In genomic region chr15:75666823-75667501, GRCh38 we compare ENCODE assay signal across 9 cellular contexts. TPM values are rescaled to one million over a fixed set of nuclear protein-coding genes. Genes with fewer than 3 reads are reported as not detected.
DNase-seq lines count a peak whose midpoint lies in the region; ATAC-seq, FAIRE-seq and TF ChIP-seq lines count a peak whose summit lies in the region.
"Had no signal": no experiment of that assay in that cellular context is flagged by ENCODE, and none has a peak within 500 bp of the region (broad histone marks: within the 10 kb centered on the region; RNA-seq: fewer than 3 reads in every experiment).

No MANE protein-coding gene starts in this region.

- no peaks in the 10 kb centered on the region for H3K9me3 ChIP-seq in WERI-Rb-1 (ENCODE audit: severe bottlenecking)

- no peak overlapping the region for H3K27ac ChIP-seq in WERI-Rb-1
- H3K27ac ChIP-seq: SK-N-MC had no signal

- DNase-seq in HPDE6-E6E7 (ENCODE audit: extremely low spot score): peak; percentile 94
- DNase-seq in amniotic stem cell (lab: John Stamatoyannopoulos, UW): peak; percentile 95
- peak; percentile 99 for DNase-seq in hepatic stellate cell (ENCODE audit: low spot score)
- DNase-seq in stromal cell of bone marrow (ENCODE audit: low read depth): peak; percentile 98
- no peak for DNase-seq in WERI-Rb-1
- no peak for DNase-seq in NCI-H1092 (lab: John Stamatoyannopoulos, UW)
- no peak for DNase-seq in frontal cortex (ENCODE audit: low spot score in 2 of 2)

- H3K36me3 ChIP-seq in WERI-Rb-1: no peaks in the 10 kb centered on the region

- ATAC-seq in HG03565 (IDR thresholded peaks at IDR 0.05; ENCODE audit: unreplicated experiment): no peak

- no peaks in the 10 kb centered on the region for H3K27me3 ChIP-seq in WERI-Rb-1 (ENCODE audit: insufficient read depth, low read depth, severe bottlenecking)

- no peak for FAIRE-seq in frontal cortex (lab: Jason Lieb, UNC)

- no peak for TF ChIP-seq CTCF in WERI-Rb-1 (IDR thresholded peaks at IDR 0.05; ENCODE audit: low read depth, low read length)

- H3K4me3 ChIP-seq in WERI-Rb-1 (ENCODE audit: low read depth, low read length): no peak overlapping the region
- H3K4me3 ChIP-seq: SK-N-MC had no signal

RNA-seq across cellular contexts. Expression of gene SNX33, which starts 19.2 kb away (rescaled TPM):
- total RNA-seq in frontal cortex: 1.2 TPM

RNA-seq across cellular contexts. Expression of gene IMP3, which starts 26.9 kb away (rescaled TPM):
- 43.6 TPM for total RNA-seq in frontal cortex

RNA-seq across cellular contexts. Expression of gene SNUPN, which starts 41.4 kb away (rescaled TPM):
- total RNA-seq in frontal cortex: 24.1 TPM

RNA-seq across cellular contexts. Expression of gene CSPG4, which starts 45.7 kb away (rescaled TPM):
- 4.5 TPM for total RNA-seq in frontal cortex

Comparison
In these comparisons a context has a peak if more than half of its experiments do, and no peak if none do; other contexts are left out.
1. DNase-seq: peak in HPDE6-E6E7 (single experiment), amniotic stem cell (single experiment), hepatic stellate cell (single experiment) and stromal cell of bone marrow (single experiment); none in WERI-Rb-1 (single experiment), NCI-H1092 (single experiment) and frontal cortex (0 of 2).